9 cellular contexts compared by ENCODE assay signal in genomic region chr9:128007566-128008138, GRCh38. TPM values are rescaled to one million over a fixed set of nuclear protein-coding genes. Genes with fewer than 3 reads are reported as not detected.
DNase-seq lines count a peak whose midpoint lies in the region; ATAC-seq and TF ChIP-seq lines count a peak whose summit lies in the region.
"Had no signal": no experiment of that assay in that cellular context is flagged by ENCODE, and none has a peak within 500 bp of the region (broad histone marks: within the 10 kb centered on the region; RNA-seq: fewer than 3 reads in every experiment).

No MANE protein-coding gene starts in this region.

- WGBS in heart right ventricle, 2 donors, result 46 to 50% methylated on average over 10 of the region's 10 CpGs

- no peaks in the 10 kb centered on the region for H3K27me3 ChIP-seq in heart right ventricle

- DNase-seq in GM12864 (ENCODE audit: low read depth), result peak; percentile 84
- peak; percentile 67 to 80 for DNase-seq in SHP77 (lab: John Stamatoyannopoulos, UW)
- peak; percentile 72 for DNase-seq in activated T-helper 2 cell treated with anti-CD3 and anti-CD28 coated beads, Interferon-gamma antibody, Interleukin-2, Interleukin-4, amounts not matched to agents 10 μg/mL and 5 μg/mL and 100 μg/mL, durations not matched to agents 14 hours and 24 hours and 36 hours (ENCODE audit: low spot score)
- peak in 1 of 2 donors; percentile 67 for DNase-seq in heart right ventricle
- peak; percentile 86 for DNase-seq in stimulated activated CD4-positive, alpha-beta T cell treated with anti-CD3 and anti-CD28 coated beads, Interleukin-12 subunit alpha, Interleukin-12 subunit beta, amount 100 ng/mL, for 4 hours
- DNase-seq in progenitor cell of endocrine pancreas (ENCODE audit: low spot score, unreplicated experiment), result no peak

- intact Hi-C loops in activated T-helper 2 cell treated with anti-CD3 and anti-CD28 coated beads, Interferon-gamma antibody, Interleukin-2, Interleukin-4, amounts not matched to agents 10 μg/mL and 5 μg/mL and 100 μg/mL, durations not matched to agents 14 hours and 24 hours and 36 hours (cut with micrococcal nuclease), result loop anchor here (1.0 kb wide), 1 partner anchor 19 kb away; no protein-coding TSS in a partner anchor
- intact Hi-C loops in heart right ventricle (cut with DNase I), result no loop called here

- H3K9me3 Mint-ChIP-seq in activated T-helper 2 cell treated with anti-CD3 and anti-CD28 coated beads, Interferon-gamma antibody, Interleukin-2, Interleukin-4, amounts not matched to agents 10 μg/mL and 5 μg/mL and 100 μg/mL, durations not matched to agents 14 hours and 24 hours and 36 hours, result peaks cover 13% of the 10 kb centered on the region
- peaks cover 4% of the 10 kb centered on the region for H3K9me3 Mint-ChIP-seq in progenitor cell of endocrine pancreas (ENCODE audit: low read depth)

- H3K36me3 Mint-ChIP-seq in activated T-helper 2 cell treated with anti-CD3 and anti-CD28 coated beads, Interferon-gamma antibody, Interleukin-2, Interleukin-4, amounts not matched to agents 10 μg/mL and 5 μg/mL and 100 μg/mL, durations not matched to agents 14 hours and 24 hours and 36 hours (ENCODE audit: low read depth), result peaks cover 14% of the 10 kb centered on the region
- no peaks in the 10 kb centered on the region for H3K36me3 Mint-ChIP-seq in progenitor cell of endocrine pancreas (ENCODE audit: insufficient read depth)
- H3K36me3 Mint-ChIP-seq: brain had no signal

- H3K4me1 ChIP-seq in heart right ventricle, result peaks cover 2 to 47% (median 27%) of the 10 kb centered on the region in 9 donors

- H3K9me3 ChIP-seq in heart right ventricle, result peaks cover 0 to 10% (median 0%) of the 10 kb centered on the region in 11 donors

- no peaks in the 10 kb centered on the region for H3K36me3 ChIP-seq in heart right ventricle

- peak overlapping the region; percentile 46 for H3K4me3 Mint-ChIP-seq in activated T-helper 2 cell treated with anti-CD3 and anti-CD28 coated beads, Interferon-gamma antibody, Interleukin-2, Interleukin-4, amounts not matched to agents 10 μg/mL and 5 μg/mL and 100 μg/mL, durations not matched to agents 14 hours and 24 hours and 36 hours (ENCODE audit: low read depth)
- no peak overlapping the region for H3K4me3 Mint-ChIP-seq in progenitor cell of endocrine pancreas (ENCODE audit: low read depth)

- peaks cover 34% of the 10 kb centered on the region for H3K4me1 Mint-ChIP-seq in activated T-helper 2 cell treated with anti-CD3 and anti-CD28 coated beads, Interferon-gamma antibody, Interleukin-2, Interleukin-4, amounts not matched to agents 10 μg/mL and 5 μg/mL and 100 μg/mL, durations not matched to agents 14 hours and 24 hours and 36 hours (ENCODE audit: low read depth)
- no peaks in the 10 kb centered on the region for H3K4me1 Mint-ChIP-seq in progenitor cell of endocrine pancreas (ENCODE audit: low read depth)

- H3K27ac ChIP-seq in heart right ventricle, result peak overlapping the region in 4 of 10 donors; percentile 1 to 64 (median 32)

- peaks cover 2% of the 10 kb centered on the region for H3K27me3 Mint-ChIP-seq in activated T-helper 2 cell treated with anti-CD3 and anti-CD28 coated beads, Interferon-gamma antibody, Interleukin-2, Interleukin-4, amounts not matched to agents 10 μg/mL and 5 μg/mL and 100 μg/mL, durations not matched to agents 14 hours and 24 hours and 36 hours (ENCODE audit: low read depth)
- no peaks in the 10 kb centered on the region for H3K27me3 Mint-ChIP-seq in progenitor cell of endocrine pancreas

- peak overlapping the region; percentile 93 for H3K27ac Mint-ChIP-seq in activated T-helper 2 cell treated with anti-CD3 and anti-CD28 coated beads, Interferon-gamma antibody, Interleukin-2, Interleukin-4, amounts not matched to agents 10 μg/mL and 5 μg/mL and 100 μg/mL, durations not matched to agents 14 hours and 24 hours and 36 hours
- H3K27ac Mint-ChIP-seq in progenitor cell of endocrine pancreas, result no peak overlapping the region

- H3K4me3 ChIP-seq in GM12864 (ENCODE audit: low read depth, low read length) (no peak overlapping the region; the same call in none of the 2 replicates), heart right ventricle (no peak overlapping the region)

- ATAC-seq in HG02973 (IDR thresholded peaks at IDR 0.05; ENCODE audit: unreplicated experiment) (peak; percentile 64), heart right ventricle (peak in 6 of 8 donors; percentile 10 to 51 (median 30)), GM18520 (IDR thresholded peaks at IDR 0.05; ENCODE audit: unreplicated experiment) (no peak)

- no peak for TF ChIP-seq CTCF in GM12864 (IDR thresholded peaks at IDR 0.05; ENCODE audit: low read depth, low read length, missing control alignments)
- no peak for TF ChIP-seq CTCF in heart right ventricle (IDR thresholded peaks at IDR 0.05)
- no peak for TF ChIP-seq CTCF in progenitor cell of endocrine pancreas (IDR thresholded peaks at IDR 0.05; ENCODE audit: unreplicated experiment)

RNA-seq across cellular contexts. Expression of gene EEIG1, which starts 26.9 kb away (rescaled TPM):
- total RNA-seq in activated T-helper 2 cell treated with anti-CD3 and anti-CD28 coated beads, Interferon-gamma antibody, Interleukin-2, Interleukin-4, amounts not matched to agents 10 μg/mL and 5 μg/mL and 100 μg/mL, durations not matched to agents 14 hours and 24 hours and 36 hours, result 43.8 and 53.3 TPM in 2 replicates
- total RNA-seq in heart right ventricle, result 10 to 100 TPM; 11.1 to 33.5 (median 25.1) TPM
- 10 to 100 TPM in 1 of 2 donors, 1 to 10 TPM in 1; 6.7 to 13.0 TPM for polyA plus RNA-seq in heart right ventricle
- 48.2 and 54.1 TPM in 2 replicates for total RNA-seq in progenitor cell of endocrine pancreas

RNA-seq across cellular contexts. Expression of gene NAIF1, which starts 59.5 kb away (rescaled TPM):
- 10.2 and 10.5 TPM in 2 replicates for total RNA-seq in activated T-helper 2 cell treated with anti-CD3 and anti-CD28 coated beads, Interferon-gamma antibody, Interleukin-2, Interleukin-4, amounts not matched to agents 10 μg/mL and 5 μg/mL and 100 μg/mL, durations not matched to agents 14 hours and 24 hours and 36 hours
- 1 to 10 TPM; 3.2 to 7.0 (median 5.5) TPM for total RNA-seq in heart right ventricle
- polyA plus RNA-seq in heart right ventricle, result 1 to 10 TPM; 4.4 to 7.2 TPM
- 9.6 and 10.8 TPM in 2 replicates for total RNA-seq in progenitor cell of endocrine pancreas
